ENCODE assay signal across 8 cellular contexts in genomic region chr10:101354584-101355070, GRCh38. TPM values are rescaled to one million over a fixed set of nuclear protein-coding genes. Genes with fewer than 3 reads are reported as not detected.
DNase-seq lines count a peak whose midpoint lies in the region; ATAC-seq and TF ChIP-seq lines count a peak whose summit lies in the region.

No MANE protein-coding gene starts in this region.

- H3K27ac ChIP-seq in esophagus squamous epithelium = peak overlapping the region; percentile 84 to 91 (median 88)

- H3K4me1 ChIP-seq in esophagus squamous epithelium = peaks cover 0 to 24% (median 7%) of the 10 kb centered on the region in 3 donors

- DNase-seq in activated CD4-positive, CD25-positive, alpha-beta regulatory T cell treated with anti-CD3 and anti-CD28 coated beads, Interleukin-2, amount 50 U/mL, for 16 hours (ENCODE audit: low read depth, low spot score) = peak; percentile 4
- no peak for DNase-seq in activated CD4-positive, CD25-positive, alpha-beta regulatory T cell treated with anti-CD3 and anti-CD28 coated beads, Interleukin-2, amount 50 U/mL, for 72 hours
- DNase-seq in SK-MEL-5 (ENCODE audit: low read depth, low spot score) = peak; percentile 13
- no peak for DNase-seq in esophagus squamous epithelium (lab: John Stamatoyannopoulos, UW)
- no peak for DNase-seq in omental fat pad (ENCODE audit: low spot score)
- DNase-seq in NCI-H1092 treated with DMSO at 0.1 percent for 48 hours (lab: John Stamatoyannopoulos, UW) = no peak
- DNase-seq in germinal center (ENCODE audit: low spot score) = no peak

- no peaks in the 10 kb centered on the region for H3K9me3 ChIP-seq in esophagus squamous epithelium

- intact Hi-C loops in esophagus squamous epithelium (cut with DNase I) = no loop called here

- 0 to 3% methylated on average over 9 of the region's 9 CpGs for WGBS in esophagus squamous epithelium, 2 donors

- no peak for TF ChIP-seq POLR2A in esophagus squamous epithelium (IDR thresholded peaks at IDR 0.05)

- peak overlapping the region; percentile 71 to 90 (median 79) for H3K4me3 ChIP-seq in esophagus squamous epithelium

- no peaks in the 10 kb centered on the region for H3K27me3 ChIP-seq in esophagus squamous epithelium

- in situ Hi-C loops in SK-MEL-5 (cut with HindIII; ENCODE audit: low pct_unique_long_range_greater_than_20kb, low sequenced_read_pairs) = no loop called here

- H3K36me3 ChIP-seq in esophagus squamous epithelium = no peaks in the 10 kb centered on the region

- ATAC-seq in omental fat pad (ENCODE audit: low FRiP score) = peak; percentile 55
- ATAC-seq in HG03565 (IDR thresholded peaks at IDR 0.05; ENCODE audit: unreplicated experiment) = no peak

- no peak for TF ChIP-seq CTCF in esophagus squamous epithelium (IDR thresholded peaks at IDR 0.05)
- TF ChIP-seq CTCF in omental fat pad (IDR thresholded peaks at IDR 0.05) = no peak

RNA-seq across cellular contexts. Expression of gene BTRC, which starts 0.7 kb away (rescaled TPM):
- 6.3 TPM in 2 replicates for total RNA-seq in SK-MEL-5 (2014; rRNA removed; shearing (Covaris generic))
- 5.9 and 7.6 TPM in 2 replicates for polyA plus RNA-seq in SK-MEL-5 (2015; cell fraction: cytosol; rRNA removed)
- 7.8 and 10.5 TPM in 2 replicates for polyA plus RNA-seq in SK-MEL-5 (2015; cell fraction: nucleus; rRNA removed)
- total RNA-seq in esophagus squamous epithelium (10 to 100 TPM in 2 of 4 donors, 1 to 10 TPM in 2; 8.0 to 15.1 (median 10.4) TPM), omental fat pad (10 to 100 TPM in 3 of 4 donors, 1 to 10 TPM in 1; 9.2 to 14.4 (median 14.0) TPM)

Comparison
In these comparisons a context has a peak if more than half of its experiments do, and no peak if none do; other contexts are left out.
1. DNase-seq: peak in activated CD4-positive, CD25-positive, alpha-beta regulatory T cell treated with anti-CD3 and anti-CD28 coated beads, Interleukin-2, amount 50 U/mL, for 16 hours (single experiment) and SK-MEL-5 (single experiment); none in activated CD4-positive, CD25-positive, alpha-beta regulatory T cell treated with anti-CD3 and anti-CD28 coated beads, Interleukin-2, amount 50 U/mL, for 72 hours (single experiment), esophagus squamous epithelium (single experiment), omental fat pad (single experiment), NCI-H1092 treated with DMSO at 0.1 percent for 48 hours (single experiment) and germinal center (single experiment).